ENCODE assay signal across 11 cellular contexts in the genomic region with DNA sequence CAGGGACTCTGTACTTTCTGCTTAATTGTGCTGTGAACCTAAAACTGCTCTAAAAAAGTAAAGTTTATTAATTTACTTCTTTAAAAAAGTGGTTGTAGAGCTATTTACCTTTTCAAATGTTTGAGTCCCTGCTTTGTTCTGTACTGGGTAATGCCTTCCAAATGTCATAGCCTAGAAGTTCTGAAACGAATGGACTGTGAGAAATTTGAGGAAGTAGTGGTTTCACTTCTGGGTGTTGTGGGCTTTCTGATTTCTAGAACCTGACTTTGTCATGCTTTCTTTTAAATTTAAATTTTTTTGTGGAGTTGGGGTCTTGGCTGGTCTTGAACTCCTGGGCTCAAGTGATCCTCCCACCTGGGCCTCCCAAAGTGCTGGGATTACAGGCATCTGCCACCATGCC. TPM values are rescaled to one million over a fixed set of nuclear protein-coding genes. Genes with fewer than 3 reads are reported as not detected.
A peak's percentile ranks its signal among the peaks of the same experiment; 100 is the strongest.
DNase-seq lines count a peak whose midpoint lies in the region; ATAC-seq and TF ChIP-seq lines count a peak whose summit lies in the region.
"Had no signal": no experiment of that assay in that cellular context is flagged by ENCODE, and none has a peak within 500 bp of the region (broad histone marks: within the 10 kb centered on the region; RNA-seq: fewer than 3 reads in every experiment).

No MANE protein-coding gene starts in this region.

- peak overlapping the region; percentile 3 for H3K27ac Mint-ChIP-seq in activated T-helper 17 cell treated with anti-CD3 and anti-CD28 coated beads, Interleukin-2, amount 50 U/mL, for 72 hours

- H3K36me3 Mint-ChIP-seq in activated T-helper 17 cell treated with anti-CD3 and anti-CD28 coated beads, Interleukin-2, amount 50 U/mL, for 72 hours (ENCODE audit: low read depth) = peaks cover 98% of the 10 kb centered on the region

- no peaks in the 10 kb centered on the region for H3K9me3 ChIP-seq in BE2C

- H3K4me3 Mint-ChIP-seq in activated T-helper 17 cell treated with anti-CD3 and anti-CD28 coated beads, Interleukin-2, amount 50 U/mL, for 72 hours = no peak overlapping the region
- H3K4me3 Mint-ChIP-seq: activated CD4-positive, alpha-beta T cell treated with anti-CD3 and anti-CD28 coated beads for 36 hours had no signal

- H3K4me3 ChIP-seq in GM12865 (ENCODE audit: low read depth, low read length) (no peak overlapping the region), lower leg skin (ENCODE audit: low read depth, poor library complexity, severe bottlenecking) (no peak overlapping the region), BE2C (ENCODE audit: low read depth, low read length) (no peak overlapping the region)

- intact Hi-C loops in lower leg skin (cut with DNase I; ENCODE audit: low total_unique reads) = no loop called here

- no peak for TF ChIP-seq POLR2A in lower leg skin (IDR thresholded peaks at IDR 0.05)

- 72 to 74% methylated on average over 1 of the region's 1 CpG for WGBS in lower leg skin, 2 donors

- H3K27me3 ChIP-seq in BE2C = no peaks in the 10 kb centered on the region
- H3K27me3 ChIP-seq: brain microvascular endothelial cell had no signal

- no peaks in the 10 kb centered on the region for H3K4me1 ChIP-seq in BE2C

- H3K4me1 Mint-ChIP-seq in activated T-helper 17 cell treated with anti-CD3 and anti-CD28 coated beads, Interleukin-2, amount 50 U/mL, for 72 hours = peaks cover 21% of the 10 kb centered on the region

- H3K36me3 ChIP-seq in BE2C = no peaks in the 10 kb centered on the region; the same call in none of the 2 replicates

- H3K27me3 Mint-ChIP-seq in activated T-helper 17 cell treated with anti-CD3 and anti-CD28 coated beads, Interleukin-2, amount 50 U/mL, for 72 hours = no peaks in the 10 kb centered on the region
- H3K27me3 Mint-ChIP-seq: activated CD4-positive, alpha-beta T cell treated with anti-CD3 and anti-CD28 coated beads for 36 hours had no signal

- no peaks in the 10 kb centered on the region for H3K9me3 Mint-ChIP-seq in activated T-helper 17 cell treated with anti-CD3 and anti-CD28 coated beads, Interleukin-2, amount 50 U/mL, for 72 hours

- TF ChIP-seq CTCF in GM12865 (IDR thresholded peaks at IDR 0.05; ENCODE audit: insufficient read depth, low read depth, low read length, missing control alignments) (no peak), lower leg skin (IDR thresholded peaks at IDR 0.05) (no peak), BE2C (IDR thresholded peaks at IDR 0.05; ENCODE audit: low read depth, low read length) (no peak)

- DNase-seq in GM12865 (ENCODE audit: low read depth) = peak; percentile 30
- DNase-seq in stimulated activated CD4-positive, alpha-beta T cell treated with anti-CD3 and anti-CD28 coated beads, Interleukin-4, amount 100 ng/mL, for 4 hours = no peak
- no peak for DNase-seq in lower leg skin (ENCODE audit: low spot score in 2 of 2)
- no peak for DNase-seq in BE2C
- DNase-seq in NCI-H1092 treated with DMSO at 0.1 percent for 48 hours (lab: John Stamatoyannopoulos, UW) = no peak
- DNase-seq: activated CD4-positive, alpha-beta T cell treated with anti-CD3 and anti-CD28 coated beads for 36 hours; brain microvascular endothelial cell; NCI-H526 treated with DMSO at 0.1 percent for 48 hours had no signal

- peak; percentile 79 for ATAC-seq in GM21423 (IDR thresholded peaks at IDR 0.05; ENCODE audit: unreplicated experiment)
- ATAC-seq in HG03378 (IDR thresholded peaks at IDR 0.05; ENCODE audit: unreplicated experiment) = peak; percentile 89
- ATAC-seq in activated T-helper 17 cell treated with anti-CD3 and anti-CD28 coated beads, Interleukin-2, amount 50 U/mL, for 72 hours (replicated peaks) = no peak
- ATAC-seq: activated CD4-positive, alpha-beta T cell treated with anti-CD3 and anti-CD28 coated beads for 36 hours had no signal

RNA-seq across cellular contexts. Expression of a gene that starts 44.6 kb away (rescaled TPM):
- total RNA-seq in activated T-helper 17 cell treated with anti-CD3 and anti-CD28 coated beads, Interleukin-2, amount 50 U/mL, for 72 hours = 10 to 100 TPM; 74.5 to 92.3 TPM
- total RNA-seq in lower leg skin = 100 to 1,000 TPM; 101 to 171 (median 128) TPM
- polyA plus RNA-seq in BE2C (2012; ENCODE audit: insufficient read depth, insufficient read length, low read depth) = 30.0 TPM
